In the genomic region with DNA sequence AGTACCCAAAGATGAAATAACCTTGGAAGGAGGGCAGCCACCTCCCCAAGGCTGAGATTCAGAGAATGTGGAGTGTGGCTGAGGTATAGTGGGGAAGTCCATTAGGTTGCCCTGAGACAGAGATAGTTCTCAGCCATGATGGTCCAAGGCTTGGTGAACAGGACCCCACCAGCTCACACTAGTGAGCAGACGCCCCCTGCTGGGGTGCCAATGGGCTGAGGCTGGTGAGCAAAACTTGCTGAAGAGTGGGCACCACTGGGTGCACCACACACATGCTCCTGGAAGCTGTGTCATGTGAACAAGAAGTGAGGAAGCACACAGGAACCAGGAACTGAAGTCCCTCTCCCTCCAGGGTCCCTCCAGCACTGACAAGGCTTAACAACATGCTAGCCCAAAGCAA, we compare ENCODE assay signal across 1 cellular context.
TF ChIP-seq lines count a peak whose summit lies in the region.

No MANE protein-coding gene starts in this region.

TF ChIP-seq in endothelial cell of umbilical vein, 7 proteins besides CTCF, POLR2A, EP300 and RAD21:
- TF ChIP-seq EZH2 (IDR thresholded peaks at IDR 0.05; ENCODE audit: borderline replicate concordance, low read depth, low read length, severe bottlenecking) (no peak), POLR2AphosphoS5 (IDR thresholded peaks at IDR 0.05; ENCODE audit: insufficient read depth, low read depth, low read length) (no peak), GATA2 (IDR thresholded peaks at IDR 0.05; ENCODE audit: insufficient read depth, insufficient read length, low read depth, low read length) (no peak), JUN (IDR thresholded peaks at IDR 0.05; ENCODE audit: borderline replicate concordance, insufficient read depth, insufficient read length, low read depth) (no peak)
